1 cellular context compared by ENCODE assay signal in the genomic region with DNA sequence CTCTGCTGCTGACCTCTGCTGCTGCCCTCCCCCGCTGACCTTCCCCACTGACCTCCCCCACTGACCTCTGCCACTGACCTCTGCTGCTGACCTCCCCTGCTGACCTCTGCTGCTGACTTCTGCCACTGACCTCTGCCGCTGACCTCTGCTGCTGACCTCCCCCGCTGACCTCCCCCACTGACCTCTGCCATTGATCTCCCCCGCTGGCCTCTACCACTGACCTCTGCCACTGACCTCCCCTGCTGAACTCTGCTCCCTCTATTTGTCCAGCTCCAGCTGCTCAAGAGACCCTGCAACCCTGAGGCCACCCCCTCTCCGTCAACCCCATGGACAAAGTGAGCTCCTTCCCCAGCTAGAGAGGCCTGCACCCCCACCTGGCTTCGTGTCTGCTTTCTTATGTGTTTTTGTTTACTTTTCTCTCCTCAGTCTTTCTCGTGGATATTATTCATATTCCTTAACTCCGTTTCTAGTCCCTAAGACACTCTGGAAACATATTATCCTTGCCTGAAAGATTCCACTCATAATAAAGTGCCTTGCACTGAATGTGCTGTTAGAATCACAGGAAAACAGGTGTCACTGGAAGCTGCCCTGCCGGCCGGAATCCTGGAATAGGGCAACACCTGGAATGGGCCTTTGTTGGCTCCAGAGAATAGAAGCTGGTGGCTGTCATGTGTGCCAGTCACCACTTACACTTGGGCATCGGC.
TF ChIP-seq lines count a peak whose summit lies in the region.

No MANE protein-coding gene starts in this region.

TF ChIP-seq in K562, 482 proteins besides CTCF, POLR2A, EP300 and RAD21:
- TF ChIP-seq KDM1A (IDR thresholded peaks at IDR 0.05) (no peak), SMARCE1 (IDR thresholded peaks at IDR 0.05) (no peak), NFE2 (IDR thresholded peaks at IDR 0.05; ENCODE audit: low read depth) (no peak), ZNF197 (CRISPR knock-in tag; IDR thresholded peaks at IDR 0.05; ENCODE audit: low read depth) (no peak), NR2C2 (CRISPR knock-in tag; IDR thresholded peaks at IDR 0.05) (no peak), NR2C2 (tag; IDR thresholded peaks at IDR 0.05) (0 out of 2 replicates have a peak, but pooled peaks have one; percentile 14), AFF4 (CRISPR knock-in tag; IDR thresholded peaks at IDR 0.05) (no peak), POLR2G (IDR thresholded peaks at IDR 0.05; ENCODE audit: low read depth, low read length) (no peak), ZNF384 (IDR thresholded peaks at IDR 0.05; ENCODE audit: low read depth, low read length) (no peak), LEF1 (IDR thresholded peaks at IDR 0.05) (no peak), SMAD3 (CRISPR knock-in tag; conservative IDR thresholded peaks at IDR 0.05) (no peak), TEAD1 (CRISPR knock-in tag; IDR thresholded peaks at IDR 0.05) (no peak)
- TF ChIP-seq, protein P1, sequence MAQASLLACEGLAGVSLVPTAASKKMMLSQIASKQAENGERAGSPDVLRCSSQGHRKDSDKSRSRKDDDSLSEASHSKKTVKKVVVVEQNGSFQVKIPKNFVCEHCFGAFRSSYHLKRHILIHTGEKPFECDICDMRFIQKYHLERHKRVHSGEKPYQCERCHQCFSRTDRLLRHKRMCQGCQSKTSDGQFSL (CRISPR knock-in tag; IDR thresholded peaks at IDR 0.05), result 0 out of 2 replicates have a peak, but pooled peaks have one; percentile 29
- TF ChIP-seq, protein P1 (tag; IDR thresholded peaks at IDR 0.05), result no peak
